In the genomic region with DNA sequence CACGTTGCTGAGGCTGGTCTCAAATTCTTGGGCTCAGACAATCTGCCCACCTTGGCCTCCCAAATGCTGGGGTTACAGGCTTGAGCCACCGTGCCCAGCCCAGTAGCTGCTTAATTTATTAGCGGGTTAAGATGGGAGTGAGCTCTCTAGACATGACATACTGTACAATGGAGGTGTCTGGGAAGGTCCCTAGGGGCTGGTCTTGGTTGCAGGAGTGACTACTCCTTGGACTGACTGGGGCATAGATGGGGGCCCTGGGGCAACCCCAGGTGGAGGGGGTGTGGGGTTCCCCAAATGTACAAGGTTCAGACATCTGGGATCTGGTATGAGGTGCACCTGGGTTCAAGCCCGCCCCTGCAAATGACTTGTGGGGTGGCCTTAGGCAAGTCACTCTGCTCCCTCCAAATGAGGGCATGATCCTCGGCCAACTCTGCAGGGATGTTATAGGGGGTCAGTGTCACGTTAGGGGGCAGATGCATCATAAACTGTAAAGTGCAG, we compare ENCODE assay signal across 1 cellular context.
TF ChIP-seq lines count a peak whose summit lies in the region.

No MANE protein-coding gene starts in this region.

TF ChIP-seq in IMR-90, 13 proteins besides CTCF, POLR2A, EP300 and RAD21:
- TF ChIP-seq SMC3 (IDR thresholded peaks at IDR 0.05; ENCODE audit: low read depth, low read length) (no peak), MAFK (IDR thresholded peaks at IDR 0.05; ENCODE audit: low read depth, low read length) (no peak), RFX5 (IDR thresholded peaks at IDR 0.05; ENCODE audit: low read depth, low read length) (no peak), MAZ (IDR thresholded peaks at IDR 0.05; ENCODE audit: borderline replicate concordance, low read depth, low read length) (no peak)
